Comparison of ENCODE assay signal across 8 cellular contexts in the genomic region with DNA sequence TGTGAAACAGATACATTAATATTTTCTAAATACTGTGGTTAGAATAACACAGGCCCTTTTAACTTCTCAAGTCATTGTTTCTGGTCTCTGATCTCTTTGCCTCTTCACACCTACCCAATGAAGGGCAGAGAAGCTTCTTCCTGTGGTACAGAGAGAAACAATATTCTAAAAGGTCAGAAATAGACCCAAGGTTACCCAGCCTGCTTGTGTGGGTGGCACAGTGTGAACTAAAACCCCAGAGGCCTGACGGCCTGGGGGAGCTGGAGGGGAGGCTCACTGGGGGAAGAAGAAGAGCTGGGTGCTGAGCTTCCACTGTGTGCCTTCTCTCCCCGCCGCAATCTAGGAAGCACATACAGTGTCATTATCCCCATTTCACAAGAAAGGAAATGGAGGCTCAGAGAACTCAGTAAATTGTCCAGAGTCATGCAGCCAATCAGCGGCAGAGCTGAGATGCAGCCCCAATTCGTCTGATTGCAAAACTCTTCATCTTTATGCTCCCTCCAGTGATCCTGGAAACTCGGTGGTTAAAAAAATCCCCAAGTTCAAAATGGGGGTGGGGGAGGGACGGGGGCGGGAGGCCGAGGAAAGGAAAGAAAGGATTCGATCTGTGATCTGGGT.
DNase-seq lines count a peak whose midpoint lies in the region; ATAC-seq and TF ChIP-seq lines count a peak whose summit lies in the region.

No MANE protein-coding gene starts in this region.

- peak; percentile 30 for DNase-seq in activated naive CD4-positive, alpha-beta T cell treated with anti-CD3 and anti-CD28 coated beads for 36 hours
- DNase-seq in activated naive CD4-positive, alpha-beta T cell (lab: John Stamatoyannopoulos, UW), result no peak
- DNase-seq in ecto neural progenitor cell (ENCODE audit: low spot score) (peak; percentile 42), thoracic aorta (ENCODE audit: low spot score) (no peak), NCI-H748 (lab: John Stamatoyannopoulos, UW; ENCODE audit: unreplicated experiment) (no peak), glomerular visceral epithelial cell (ENCODE audit: extremely low spot score) (no peak), NCI-H2171 treated with DMSO at 0.1 percent for 48 hours (lab: John Stamatoyannopoulos, UW) (no peak)

- CTCF ChIA-PET in activated naive CD4-positive, alpha-beta T cell treated with anti-CD3 and anti-CD28 coated beads for 36 hours (lab: Charles Lee), result no interaction called here

- H3K36me3 Mint-ChIP-seq in activated naive CD4-positive, alpha-beta T cell treated with anti-CD3 and anti-CD28 coated beads for 36 hours (ENCODE audit: low read depth), result no peaks in the 10 kb centered on the region

- no peaks in the 10 kb centered on the region for H3K9me3 Mint-ChIP-seq in activated naive CD4-positive, alpha-beta T cell treated with anti-CD3 and anti-CD28 coated beads for 36 hours

- H3K27ac ChIP-seq in thoracic aorta, result no peak overlapping the region

- no peaks in the 10 kb centered on the region for H3K36me3 ChIP-seq in thoracic aorta

- peak overlapping the region; percentile 54 for H3K4me3 ChIP-seq in thoracic aorta

- H3K4me1 Mint-ChIP-seq in activated naive CD4-positive, alpha-beta T cell treated with anti-CD3 and anti-CD28 coated beads for 36 hours (ENCODE audit: low read depth), result peaks cover 32% of the 10 kb centered on the region

- ATAC-seq in HG03108 (IDR thresholded peaks at IDR 0.05; ENCODE audit: unreplicated experiment) (peak; percentile 65), thoracic aorta (ENCODE audit: insufficient number of reproducible peaks, low FRiP score, low read depth) (no peak)

- intact Hi-C loops in activated naive CD4-positive, alpha-beta T cell treated with anti-CD3 and anti-CD28 coated beads for 36 hours (cut with micrococcal nuclease), result no loop called here

- H3K4me3 Mint-ChIP-seq in activated naive CD4-positive, alpha-beta T cell treated with anti-CD3 and anti-CD28 coated beads for 36 hours, result no peak overlapping the region

- H3K27me3 ChIP-seq in thoracic aorta (replicated peaks; ENCODE audit: insufficient read depth), result no peaks in the 10 kb centered on the region

- no peak overlapping the region for H3K27ac Mint-ChIP-seq in activated naive CD4-positive, alpha-beta T cell treated with anti-CD3 and anti-CD28 coated beads for 36 hours

- peaks cover 2% of the 10 kb centered on the region for H3K27me3 Mint-ChIP-seq in activated naive CD4-positive, alpha-beta T cell treated with anti-CD3 and anti-CD28 coated beads for 36 hours (ENCODE audit: low read depth)

- TF ChIP-seq CTCF in thoracic aorta (IDR thresholded peaks at IDR 0.05), result no peak

- peaks cover 7 to 59% of the 10 kb centered on the region in 2 donors for H3K4me1 ChIP-seq in thoracic aorta (ENCODE audit: control insufficient read depth in 1 of 2, low read depth in 2 of 2)

- H3K9me3 ChIP-seq in thoracic aorta, result no peaks in the 10 kb centered on the region

Comparison
In these comparisons a context has a peak if more than half of its experiments do, and no peak if none do; other contexts are left out.
1. DNase-seq: peak in activated naive CD4-positive, alpha-beta T cell treated with anti-CD3 and anti-CD28 coated beads for 36 hours (single experiment) and ecto neural progenitor cell (single experiment); none in activated naive CD4-positive, alpha-beta T cell (0 of 4), thoracic aorta (single experiment), NCI-H748 (single experiment), glomerular visceral epithelial cell (single experiment) and NCI-H2171 treated with DMSO at 0.1 percent for 48 hours (single experiment).